Comparison of ENCODE assay signal across 21 cellular contexts in the genomic region with DNA sequence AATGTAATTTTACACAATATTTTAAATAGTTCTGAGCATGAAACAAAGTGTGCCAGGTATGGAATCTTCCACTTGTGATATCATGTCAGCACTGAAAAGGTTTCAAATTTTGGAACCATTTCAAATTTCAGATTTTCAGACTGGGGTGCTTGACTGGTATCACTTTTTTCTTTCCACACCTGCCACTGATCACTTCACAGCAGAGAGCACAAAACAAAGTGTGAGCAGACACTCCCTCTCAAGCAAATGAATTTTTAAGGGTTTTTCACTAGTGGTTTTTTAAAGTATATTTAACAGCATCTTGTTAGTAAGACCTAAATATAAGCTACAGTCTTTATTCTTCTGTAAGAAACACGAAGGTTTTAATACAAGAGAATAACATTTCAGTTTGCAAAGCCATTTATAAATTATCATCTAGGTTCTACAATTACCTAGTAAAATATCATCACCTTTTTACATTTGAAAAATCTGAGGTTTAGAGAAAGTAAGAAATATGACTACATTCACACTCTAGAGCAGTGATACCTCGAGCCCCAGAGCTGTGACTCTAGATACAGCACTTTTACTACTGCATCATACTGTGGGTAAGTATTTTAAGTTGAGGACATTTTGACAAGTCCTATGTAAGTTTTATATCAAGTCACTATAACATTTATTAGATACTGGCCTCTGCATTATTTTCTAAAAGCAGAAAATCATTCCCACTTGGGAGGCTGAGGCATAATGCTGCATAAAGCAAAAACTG.
"Had no signal": no experiment of that assay in that cellular context is flagged by ENCODE, and none has a peak within 500 bp of the region (broad histone marks: within the 10 kb centered on the region; RNA-seq: fewer than 3 reads in every experiment).

No MANE protein-coding gene starts in this region.

- ATAC-seq: foreskin keratinocyte, T-cell had no signal

- H3K27ac Mint-ChIP-seq: activated naive CD8-positive, alpha-beta T cell treated with anti-CD3 and anti-CD28 coated beads for 36 hours; activated T-helper 1 cell treated with anti-CD3 and anti-CD28 coated beads, Interleukin-12 subunit alpha, Interleukin-12 subunit beta, Interleukin-2, Interleukin-4 antibody, amounts not matched to agents 30 ng/mL and 10 ng/mL and 1 ng/mL, durations not matched to agents 14 hours and 24 hours and 36 hours; endodermal cell; nephron progenitor cell; stimulated activated naive CD8-positive, alpha-beta T cell treated with anti-CD3 and anti-CD28 coated beads, Interleukin-15, Interleukin-2, amounts not matched to agents 100 ng/mL and 50 ng/mL, for 24 hours; T-cell had no signal

- FAIRE-seq: islet of Langerhans had no signal

- H2AFZ ChIP-seq: hepatocyte had no signal

- H3K9me3 ChIP-seq: tibial nerve, uterus had no signal

- H3K27me3 ChIP-seq: foreskin keratinocyte, hepatocyte, tibial nerve, uterus had no signal

- DNase-seq: activated CD4-positive, alpha-beta T cell treated with anti-CD3 and anti-CD28 coated beads, Interleukin-2, amount 50 U/mL, for 1 hour; activated naive CD4-positive, alpha-beta T cell; activated naive CD8-positive, alpha-beta T cell treated with anti-CD3 and anti-CD28 coated beads for 36 hours; amniotic stem cell; caudate nucleus; endodermal cell; foreskin keratinocyte; left cardiac atrium; nephron progenitor cell; occipital lobe; retina; T-cell; T1000; uterus had no signal

- H3K4me1 ChIP-seq: foreskin keratinocyte, uterus had no signal

- H3K4me1 Mint-ChIP-seq: nephron progenitor cell had no signal

- H3K27me3 Mint-ChIP-seq: activated naive CD8-positive, alpha-beta T cell treated with anti-CD3 and anti-CD28 coated beads for 36 hours; stimulated activated naive CD8-positive, alpha-beta T cell treated with anti-CD3 and anti-CD28 coated beads, Interleukin-15, Interleukin-2, amounts not matched to agents 100 ng/mL and 50 ng/mL, for 24 hours; T-cell had no signal

- H3K27ac ChIP-seq: foreskin keratinocyte, hepatocyte, tibial nerve, uterus had no signal

- H3K4me3 Mint-ChIP-seq: activated naive CD8-positive, alpha-beta T cell treated with anti-CD3 and anti-CD28 coated beads for 36 hours; activated T-helper 1 cell treated with anti-CD3 and anti-CD28 coated beads, Interleukin-12 subunit alpha, Interleukin-12 subunit beta, Interleukin-2, Interleukin-4 antibody, amounts not matched to agents 30 ng/mL and 10 ng/mL and 1 ng/mL, durations not matched to agents 14 hours and 24 hours and 36 hours; endodermal cell; nephron progenitor cell; stimulated activated naive CD8-positive, alpha-beta T cell treated with anti-CD3 and anti-CD28 coated beads, Interleukin-15, Interleukin-2, amounts not matched to agents 100 ng/mL and 50 ng/mL, for 24 hours; T-cell had no signal

- H3K4me3 ChIP-seq: hepatocyte, lung, skin epidermis, tibial nerve, uterus had no signal

- H3K36me3 ChIP-seq: uterus had no signal

- H3K4me2 ChIP-seq: hepatocyte had no signal

- H3K9me3 Mint-ChIP-seq: activated T-helper 1 cell treated with anti-CD3 and anti-CD28 coated beads, Interleukin-12 subunit alpha, Interleukin-12 subunit beta, Interleukin-2, Interleukin-4 antibody, amounts not matched to agents 30 ng/mL and 10 ng/mL and 1 ng/mL, durations not matched to agents 14 hours and 24 hours and 36 hours; stimulated activated naive CD8-positive, alpha-beta T cell treated with anti-CD3 and anti-CD28 coated beads, Interleukin-15, Interleukin-2, amounts not matched to agents 100 ng/mL and 50 ng/mL, for 24 hours; T-cell had no signal
